Comparison of ENCODE assay signal across 1 cellular context in genomic region chr19:3818918-3819317, GRCh38.
TF ChIP-seq lines count a peak whose summit lies in the region.

No MANE protein-coding gene starts in this region.

TF ChIP-seq in K562, 482 proteins besides CTCF, POLR2A, EP300 and RAD21:
- no peak for TF ChIP-seq HINFP (tag; conservative IDR thresholded peaks at IDR 0.05; ENCODE audit: low read depth)
- no peak for TF ChIP-seq MCM7 (IDR thresholded peaks at IDR 0.05)
- no peak for TF ChIP-seq ZBTB34 (CRISPR knock-in tag; IDR thresholded peaks at IDR 0.05)
- TF ChIP-seq HDAC3 (IDR thresholded peaks at IDR 0.05; ENCODE audit: borderline replicate concordance, partially characterized antibody), result no peak
- no peak for TF ChIP-seq NFIC (IDR thresholded peaks at IDR 0.05)
- no peak for TF ChIP-seq ZNF12 (CRISPR knock-in tag; IDR thresholded peaks at IDR 0.05)
- no peak for TF ChIP-seq MED1 (CRISPR knock-in tag; IDR thresholded peaks at IDR 0.05; ENCODE audit: borderline replicate concordance)
- no peak for TF ChIP-seq ZNF224 (CRISPR knock-in tag; IDR thresholded peaks at IDR 0.05)
- TF ChIP-seq CEBPB (tag; IDR thresholded peaks at IDR 0.05), result no peak
- no peak for TF ChIP-seq BCLAF1 (IDR thresholded peaks at IDR 0.05; ENCODE audit: borderline replicate concordance in 1 of 2, control insufficient read depth in 1 of 2, low read depth in 2 of 2, low read length in 1 of 2)
- no peak for TF ChIP-seq SRF (CRISPR knock-in tag; IDR thresholded peaks at IDR 0.05)
- TF ChIP-seq KLF10 (CRISPR knock-in tag; IDR thresholded peaks at IDR 0.05), result no peak
- no peak for TF ChIP-seq RFX7 (CRISPR knock-in tag; IDR thresholded peaks at IDR 0.05)
- no peak for TF ChIP-seq ZNF165 (CRISPR knock-in tag; IDR thresholded peaks at IDR 0.05; ENCODE audit: borderline replicate concordance)
TF ChIP-seq in K562: peak in this region for 0.
